ENCODE assay signal across 2 cellular contexts in the genomic region with DNA sequence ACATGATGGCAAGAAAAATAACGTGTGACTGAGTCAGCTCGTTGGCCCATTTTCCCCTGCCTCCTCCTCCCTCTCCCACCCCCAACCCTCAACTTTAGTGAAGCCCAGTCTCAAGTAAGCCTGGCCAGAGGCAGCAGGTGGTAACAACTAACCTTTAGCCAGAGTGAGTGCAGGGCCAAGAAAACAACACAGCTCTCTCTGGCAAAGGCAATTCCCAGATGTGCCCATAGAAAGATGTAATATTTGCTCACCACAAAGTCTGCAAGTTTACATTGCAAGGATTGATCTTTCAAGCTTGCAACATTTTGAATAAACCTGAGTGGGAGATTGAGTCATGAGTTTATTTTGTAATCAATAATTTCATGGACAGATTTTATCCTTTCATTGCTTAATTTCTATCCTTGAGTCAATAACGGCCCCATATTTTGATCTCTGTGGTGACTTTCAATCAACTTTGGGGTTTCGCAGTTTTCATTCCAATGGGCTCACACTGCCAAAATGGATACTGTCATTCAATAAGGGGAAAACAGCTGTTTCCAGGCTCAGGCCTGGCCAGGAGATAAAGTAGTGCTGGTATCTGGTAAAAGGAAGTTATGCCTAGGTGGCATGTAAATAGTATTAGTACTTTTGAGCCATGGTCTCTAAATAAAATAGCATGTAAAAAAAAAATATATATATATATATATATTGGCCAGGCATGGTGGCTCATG.
TF ChIP-seq lines count a peak whose summit lies in the region.

No MANE protein-coding gene starts in this region.

TF ChIP-seq in IMR-90, 13 proteins besides CTCF, POLR2A, EP300 and RAD21:
- TF ChIP-seq FOS (IDR thresholded peaks at IDR 0.05; ENCODE audit: low read depth, low read length) (peak; percentile 46; the same call in 1 of the 2 replicates), SMC3 (IDR thresholded peaks at IDR 0.05; ENCODE audit: low read depth, low read length) (no peak)

TF ChIP-seq in endothelial cell of umbilical vein, 7 proteins besides CTCF, POLR2A, EP300 and RAD21:
- TF ChIP-seq MAX (IDR thresholded peaks at IDR 0.05; ENCODE audit: insufficient read depth, insufficient read length), result no peak
- no peak for TF ChIP-seq FOS (IDR thresholded peaks at IDR 0.05; ENCODE audit: borderline replicate concordance, insufficient read depth, low read length)
- no peak for TF ChIP-seq GATA2 (IDR thresholded peaks at IDR 0.05; ENCODE audit: insufficient read depth, insufficient read length, low read depth, low read length)
- no peak for TF ChIP-seq POLR2AphosphoS5 (IDR thresholded peaks at IDR 0.05; ENCODE audit: insufficient read depth, low read depth, low read length)
- TF ChIP-seq MYC (IDR thresholded peaks at IDR 0.05; ENCODE audit: low read depth, low read length), result no peak
- no peak for TF ChIP-seq EZH2 (IDR thresholded peaks at IDR 0.05; ENCODE audit: borderline replicate concordance, low read depth, low read length, severe bottlenecking)
- no peak for TF ChIP-seq JUN (IDR thresholded peaks at IDR 0.05; ENCODE audit: borderline replicate concordance, insufficient read depth, insufficient read length, low read depth)
TF ChIP-seq in endothelial cell of umbilical vein: peak in this region for 0.
